In the genomic region with DNA sequence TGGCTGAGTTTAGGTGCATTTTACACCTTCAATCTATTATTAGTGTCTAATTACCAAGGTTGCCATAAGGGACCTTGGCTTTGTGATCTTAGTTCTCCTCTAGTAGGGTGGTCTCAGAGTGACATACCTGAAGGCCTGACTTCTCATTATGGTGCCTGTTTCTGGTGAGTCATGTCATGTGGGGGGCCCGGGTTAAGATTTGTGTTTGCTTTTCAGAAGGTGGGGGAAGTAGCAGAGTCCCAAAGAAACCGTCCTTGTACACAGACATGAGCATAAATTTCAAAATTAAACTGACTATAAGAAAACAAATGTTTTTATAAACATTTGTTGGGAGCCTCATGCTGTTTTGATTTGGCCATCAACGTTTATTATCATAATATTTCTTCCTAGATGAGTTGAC, we compare ENCODE assay signal across 20 cellular contexts.
"Had no signal": no experiment of that assay in that cellular context is flagged by ENCODE, and none has a peak within 500 bp of the region (broad histone marks: within the 10 kb centered on the region; RNA-seq: fewer than 3 reads in every experiment).

No MANE protein-coding gene starts in this region.

- H3K9ac ChIP-seq: SK-N-SH had no signal

- H3K4me2 ChIP-seq: SK-N-SH had no signal

- H3K9me2 ChIP-seq: SK-N-SH had no signal

- FAIRE-seq: RCC 7860 had no signal

- DNase-seq: KBM-7, NCI-H1092, NCI-H1105 treated with DMSO at 0.1 percent for 48 hours, NCI-H1417 treated with DMSO at 0.1 percent for 48 hours, NCI-H187, NCI-H2029, NCI-H2081 treated with DMSO at 0.1 percent for 48 hours, NCI-H2171, NCI-H226, NCI-H446, NCI-H510A, NCI-H524 treated with DMSO at 0.1 percent for 48 hours, NCI-H69, NCI-H774, Right ventricle myocardium superior, RPMI8226, SIG-M5, SK-N-SH, SW 1271 had no signal
